Comparison of ENCODE assay signal across 8 cellular contexts in the genomic region with DNA sequence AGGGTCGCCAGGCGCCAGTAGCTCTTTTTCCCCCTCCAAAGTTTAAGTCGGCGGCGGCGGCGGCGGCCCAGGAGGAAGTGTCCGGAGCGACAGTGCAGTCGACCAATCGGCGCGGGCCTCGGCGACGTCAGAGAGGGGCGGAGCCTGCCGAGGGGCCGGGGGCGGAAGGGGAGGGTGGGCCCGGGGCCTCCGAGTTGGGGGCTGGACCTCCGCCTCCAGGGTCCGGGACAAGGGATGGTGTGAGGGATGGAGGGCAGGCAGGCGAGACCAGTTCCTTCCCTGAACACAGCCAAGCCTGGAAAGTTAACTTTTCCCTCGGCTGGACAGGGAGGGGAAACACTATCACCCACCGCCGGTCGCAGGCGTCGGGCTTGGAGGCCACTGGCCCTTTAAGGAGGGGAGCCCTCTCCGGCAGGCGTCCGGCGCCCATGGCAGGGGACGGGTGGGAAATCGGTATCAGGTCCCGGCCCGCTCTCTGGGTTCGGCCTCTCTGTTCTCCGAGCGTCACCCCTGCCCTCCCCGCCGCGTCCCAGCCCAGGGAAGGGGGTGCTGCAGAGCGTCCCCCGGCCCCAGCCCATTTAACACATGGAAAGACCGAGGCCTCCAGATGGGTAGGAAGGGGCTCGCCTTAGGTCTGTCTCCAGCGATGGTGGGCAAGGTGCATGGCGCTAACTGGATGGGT. TPM values are rescaled to one million over a fixed set of nuclear protein-coding genes. Genes with fewer than 3 reads are reported as not detected.
DNase-seq lines count a peak whose midpoint lies in the region; ATAC-seq and TF ChIP-seq lines count a peak whose summit lies in the region.

A gene (minus strand): TSS at position 81 of the 682 bp plus-strand sequence. CDS start 744 bp downstream, outside the sequence.

- DNase-seq in GM03348 (ENCODE audit: low spot score) (peak; percentile 99), NCI-H460 (ENCODE audit: extremely low read depth, low read depth) (peak; percentile 49), colonic mucosa (peak; percentile 96), left colon (peak; percentile 89 to 93), cortex of kidney (lab: John Stamatoyannopoulos, UW) (no peak)
- peak; percentile 91 for DNase-seq in activated CD4-positive, alpha-beta T cell treated with anti-CD3 and anti-CD28 coated beads, Interleukin-2, amount 10 ng/mL, durations not matched to agents 7 days and 5 days
- DNase-seq in stimulated activated CD4-positive, alpha-beta T cell treated with anti-CD3 and anti-CD28 coated beads, Interleukin-1b, Interleukin-23, amount 100 ng/mL, for 4 hours (ENCODE audit: low read depth in 2 of 2) = peak; percentile 81 to 91

- H3K36me3 ChIP-seq in colonic mucosa = peaks cover 9% of the 10 kb centered on the region

- no peaks in the 10 kb centered on the region for H3K9me3 Mint-ChIP-seq in activated CD4-positive, alpha-beta T cell treated with anti-CD3 and anti-CD28 coated beads, Interleukin-2, amount 10 ng/mL, durations not matched to agents 7 days and 5 days

- ATAC-seq in HG02798 (IDR thresholded peaks at IDR 0.05; ENCODE audit: poor library complexity, unreplicated experiment) = peak; percentile 59
- ATAC-seq in left colon = peak; percentile 72

- peaks cover 44% of the 10 kb centered on the region for H3K4me1 Mint-ChIP-seq in activated CD4-positive, alpha-beta T cell treated with anti-CD3 and anti-CD28 coated beads, Interleukin-2, amount 10 ng/mL, durations not matched to agents 7 days and 5 days

- H3K9me3 ChIP-seq in colonic mucosa = no peaks in the 10 kb centered on the region

- H3K27me3 Mint-ChIP-seq in activated CD4-positive, alpha-beta T cell treated with anti-CD3 and anti-CD28 coated beads, Interleukin-2, amount 10 ng/mL, durations not matched to agents 7 days and 5 days = no peaks in the 10 kb centered on the region

- H3K27ac ChIP-seq in colonic mucosa = peak within 1 kb of the TSS; percentile 79

- peak within 1 kb of the TSS; percentile 98 for H3K9ac ChIP-seq in colonic mucosa (ENCODE audit: low read depth in 2 of 2, low read length in 2 of 2)

- H3K36me3 Mint-ChIP-seq in activated CD4-positive, alpha-beta T cell treated with anti-CD3 and anti-CD28 coated beads, Interleukin-2, amount 10 ng/mL, durations not matched to agents 7 days and 5 days (ENCODE audit: low read depth) = peaks cover 57% of the 10 kb centered on the region

- H3K27ac Mint-ChIP-seq in activated CD4-positive, alpha-beta T cell treated with anti-CD3 and anti-CD28 coated beads, Interleukin-2, amount 10 ng/mL, durations not matched to agents 7 days and 5 days = peak within 1 kb of the TSS; percentile 96

- H3K27me3 ChIP-seq in colonic mucosa = no peaks in the 10 kb centered on the region

- H3K4me1 ChIP-seq in colonic mucosa = peaks cover 10% of the 10 kb centered on the region

- POLR2A ChIA-PET in activated CD4-positive, alpha-beta T cell treated with anti-CD3 and anti-CD28 coated beads, Interleukin-2, amount 10 ng/mL, durations not matched to agents 7 days and 5 days (lab: Charles Lee) = no interaction called here

- CTCF ChIA-PET in activated CD4-positive, alpha-beta T cell treated with anti-CD3 and anti-CD28 coated beads, Interleukin-2, amount 10 ng/mL, durations not matched to agents 7 days and 5 days (lab: Charles Lee) = interaction anchor here (0.6 to 4.2 kb wide), 3 partner anchors 12 to 102 kb away, joined by 3 to 20 read pairs (median 3); no protein-coding TSS in a partner anchor

- no peak for TF ChIP-seq CTCF in colonic mucosa (IDR thresholded peaks at IDR 0.05)

- H3K4me3 Mint-ChIP-seq in activated CD4-positive, alpha-beta T cell treated with anti-CD3 and anti-CD28 coated beads, Interleukin-2, amount 10 ng/mL, durations not matched to agents 7 days and 5 days = peak within 1 kb of the TSS; percentile 94

- intact Hi-C loops in colonic mucosa (cut with DNase I) (no loop called here), left colon (cut with DNase I, micrococcal nuclease) (no loop called here)

- peak within 1 kb of the TSS; percentile 82 for H3K4me3 ChIP-seq in colonic mucosa

RNA-seq across cellular contexts. Expression of the gene that starts here (rescaled TPM):
- total RNA-seq in NCI-H460 (2014; rRNA removed; shearing (Covaris generic)) = 4.2 and 7.2 TPM in 2 replicates
- polyA plus RNA-seq in NCI-H460 (2014; cell fraction: nucleus; rRNA removed) = 4.8 and 5.8 TPM in 2 replicates
- total RNA-seq in activated CD4-positive, alpha-beta T cell treated with anti-CD3 and anti-CD28 coated beads, Interleukin-2, amount 10 ng/mL, durations not matched to agents 7 days and 5 days = 100 to 1,000 TPM; 175 to 178 TPM
- total RNA-seq in colonic mucosa (10 to 100 TPM; 60.9 to 61.8 TPM), left colon (10 to 100 TPM; 62.5 to 64.4 TPM)
